18 cellular contexts compared by ENCODE assay signal in the genomic region with DNA sequence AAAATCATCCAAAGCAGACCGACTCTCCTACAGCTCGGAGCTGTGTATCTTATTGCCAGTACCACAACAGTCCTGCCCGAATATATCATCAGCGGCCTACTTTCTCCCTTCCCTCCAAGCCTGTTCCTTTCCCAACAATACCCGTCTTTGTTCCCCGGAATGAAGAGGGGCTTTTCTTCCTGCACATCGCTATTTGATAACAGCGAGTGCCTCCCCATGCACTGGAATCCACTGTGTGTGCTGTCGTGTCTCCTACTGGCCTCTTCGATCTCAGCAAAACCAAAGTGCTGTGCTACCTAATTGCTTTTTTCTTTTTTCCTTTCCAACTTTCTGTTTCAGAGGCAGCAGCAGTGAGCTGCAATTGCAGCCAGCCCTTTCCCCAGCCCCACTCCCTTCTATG. TPM values are rescaled to one million over a fixed set of nuclear protein-coding genes. Genes with fewer than 3 reads are reported as not detected.
A peak's percentile ranks its signal among the peaks of the same experiment; 100 is the strongest.
DNase-seq lines count a peak whose midpoint lies in the region; TF ChIP-seq lines count a peak whose summit lies in the region.
"Had no signal": no experiment of that assay in that cellular context is flagged by ENCODE, and none has a peak within 500 bp of the region (broad histone marks: within the 10 kb centered on the region; RNA-seq: fewer than 3 reads in every experiment).

No MANE protein-coding gene starts in this region.

- H3K9me3 ChIP-seq in left ventricle myocardium inferior (replicated peaks) (no peaks in the 10 kb centered on the region), spleen (no peaks in the 10 kb centered on the region)
- H3K9me3 ChIP-seq: ovary, upper lobe of left lung had no signal

- H3K27ac ChIP-seq in left ventricle myocardium inferior (replicated peaks): peak overlapping the region; percentile 55
- H3K27ac ChIP-seq in spleen: no peak overlapping the region
- H3K27ac ChIP-seq: coronary artery, epithelial cell of prostate, ovary had no signal

- WGBS in spleen, 5 donors: 86 to 93% (median 88%) methylated on average over 10 of the region's 10 CpGs

- H3K4me3 ChIP-seq in left ventricle myocardium inferior: peak overlapping the region; percentile 22
- H3K4me3 ChIP-seq in spleen: no peak overlapping the region
- H3K4me3 ChIP-seq: coronary artery, ovary, upper lobe of left lung had no signal

- TF ChIP-seq CTCF in left ventricle myocardium inferior (IDR thresholded peaks at IDR 0.05; ENCODE audit: borderline replicate concordance): no peak
- no peak for TF ChIP-seq CTCF in spleen (IDR thresholded peaks at IDR 0.05 in 8 of 11, conservative IDR thresholded peaks at IDR 0.05 in 3 of 11)

- intact Hi-C loops in left ventricle myocardium inferior (cut with micrococcal nuclease): no loop called here
- intact Hi-C loops in cardiac septum (cut with DNase I): no loop called here
- intact Hi-C loops in spleen (cut with DNase I; ENCODE audit: low total_unique reads): no loop called here

- DNase-seq in left ventricle myocardium inferior (no peak), cardiac septum (ENCODE audit: low spot score) (no peak), hippocampal formation (lab: John Stamatoyannopoulos, UW) (peak; percentile 71 to 94), occipital lobe (lab: John Stamatoyannopoulos, UW) (peak; percentile 72), T-helper 9 cell (no peak), OCI-M1 (lab: John Stamatoyannopoulos, UW) (no peak), amniotic stem cell (lab: John Stamatoyannopoulos, UW) (no peak), spleen (no peak)
- DNase-seq: activated CD4-positive, alpha-beta T cell treated with anti-CD3 and anti-CD28 coated beads for 36 hours; activated gamma-delta T cell; DND-41; NCI-H1417; NCI-H69; ovary; T1000 had no signal

- no peak for TF ChIP-seq POLR2A in spleen (IDR thresholded peaks at IDR 0.05)

- H3K36me3 ChIP-seq in left ventricle myocardium inferior (peaks cover 26% of the 10 kb centered on the region), spleen (peaks cover 0 to 16% (median 4%) of the 10 kb centered on the region in 6 donors)
- H3K36me3 ChIP-seq: ovary had no signal

- H3K4me1 ChIP-seq in left ventricle myocardium inferior: peaks cover 65% of the 10 kb centered on the region
- H3K4me1 ChIP-seq in spleen: peaks cover 0 to 51% (median 17%) of the 10 kb centered on the region in 6 donors

- no peaks in the 10 kb centered on the region for H3K27me3 ChIP-seq in left ventricle myocardium inferior (ENCODE audit: low read depth)
- peaks cover 0 to 78% (median 0%) of the 10 kb centered on the region in 7 donors for H3K27me3 ChIP-seq in spleen (replicated peaks in 1 of 7)
- H3K27me3 ChIP-seq: ovary, upper lobe of left lung had no signal

RNA-seq across cellular contexts. Expression of a gene that starts 43.5 kb away (rescaled TPM):
- total RNA-seq in left ventricle myocardium inferior (10.1 TPM), cardiac septum (17.8 TPM), occipital lobe (82.8 TPM), spleen (10 to 100 TPM; 12.4 to 22.9 (median 17.6) TPM)
- 1 to 10 TPM; 2.9 to 7.1 (median 6.8) TPM for polyA plus RNA-seq in spleen

Comparison
In these comparisons a context has a peak if more than half of its experiments do, and no peak if none do; other contexts are left out.
1. DNase-seq: peak in hippocampal formation (2 of 2) and occipital lobe (single experiment); none in left ventricle myocardium inferior (single experiment), cardiac septum (single experiment), T-helper 9 cell (single experiment), OCI-M1 (single experiment), amniotic stem cell (single experiment) and spleen (single experiment).